14 cellular contexts compared by ENCODE assay signal in the genomic region with DNA sequence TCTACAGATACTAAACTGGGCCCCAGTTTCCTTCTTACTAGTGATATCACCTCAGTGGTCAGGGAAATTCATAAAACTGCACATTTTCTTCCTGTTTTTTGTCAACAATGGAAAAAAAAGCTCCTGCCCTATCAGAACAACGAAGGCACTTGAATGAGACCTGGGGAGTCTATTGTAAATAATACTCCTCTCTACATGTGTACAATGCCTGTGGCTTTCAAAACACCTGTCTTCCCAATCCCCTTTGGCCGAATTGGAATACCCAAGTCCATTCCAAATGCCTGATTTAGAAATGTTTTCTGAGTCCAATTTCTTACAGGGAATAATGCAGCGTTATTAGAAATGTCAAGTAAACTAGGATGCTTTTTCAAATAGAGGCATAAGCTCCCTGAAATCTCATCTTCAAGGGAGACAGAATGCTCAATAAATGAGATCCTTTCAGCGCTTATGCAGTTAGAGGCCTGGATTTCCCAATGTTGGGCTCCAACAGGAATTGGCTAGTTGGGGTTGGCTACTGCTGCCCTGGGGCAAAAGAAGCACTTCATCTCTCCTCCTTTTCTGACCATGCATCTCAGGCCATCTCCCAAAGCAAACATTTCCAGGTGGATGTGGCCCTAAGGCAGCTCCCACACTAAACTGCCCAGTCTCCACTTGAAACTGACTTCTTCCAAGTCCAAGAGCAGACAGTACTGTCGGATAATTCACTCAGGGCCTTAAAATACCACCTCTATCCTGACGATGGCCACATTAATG.
DNase-seq lines count a peak whose midpoint lies in the region; ATAC-seq and TF ChIP-seq lines count a peak whose summit lies in the region.
"Had no signal": no experiment of that assay in that cellular context is flagged by ENCODE, and none has a peak within 500 bp of the region (broad histone marks: within the 10 kb centered on the region; RNA-seq: fewer than 3 reads in every experiment).

No MANE protein-coding gene starts in this region.

- H3K27me3 Mint-ChIP-seq in IgD-negative memory B cell (peaks cover 2% of the 10 kb centered on the region), T-cell (no peaks in the 10 kb centered on the region)

- 55% methylated on average over 6 of the region's 6 CpGs for WGBS in right lobe of liver (ENCODE audit: insufficient coverage, low coverage, low lambda C conversion rate, missing lambda C conversion rate)

- CTCF ChIA-PET in T-cell (lab: Charles Lee), result interaction anchor here in 1 of 2 donors (1.0 kb wide), 1 partner anchor 142 kb away, joined by 3 read pairs; no protein-coding TSS in a partner anchor

- H3K9me3 Mint-ChIP-seq in IgD-negative memory B cell, result no peaks in the 10 kb centered on the region
- H3K9me3 Mint-ChIP-seq in T-cell, result no peaks in the 10 kb centered on the region

- peak overlapping the region in 3 of 4 donors; percentile 18 to 92 (median 89) for H3K4me3 Mint-ChIP-seq in IgD-negative memory B cell
- H3K4me3 Mint-ChIP-seq in T-cell, result peak overlapping the region in 2 of 3 donors; percentile 2 to 82

- no peaks in the 10 kb centered on the region for H3K36me3 ChIP-seq in right lobe of liver

- peak overlapping the region in 2 of 3 donors; percentile 19 to 50 for H3K27ac ChIP-seq in right lobe of liver
- H3K27ac ChIP-seq: 22Rv1, brain microvascular endothelial cell, RWPE1 had no signal

- H3K4me1 Mint-ChIP-seq in IgD-negative memory B cell (peaks cover 47 to 63% (median 53%) of the 10 kb centered on the region in 3 donors), T-cell (peaks cover 60 to 68% (median 65%) of the 10 kb centered on the region in 3 donors)

- peaks cover 3% of the 10 kb centered on the region for H3K36me3 Mint-ChIP-seq in IgD-negative memory B cell
- peaks cover 36% of the 10 kb centered on the region for H3K36me3 Mint-ChIP-seq in T-cell

- H3K9me3 ChIP-seq in right lobe of liver, result no peaks in the 10 kb centered on the region

- no peak for TF ChIP-seq CTCF in right lobe of liver (IDR thresholded peaks at IDR 0.05)

- no peak overlapping the region for H3K4me3 ChIP-seq in right lobe of liver
- H3K4me3 ChIP-seq: K562 had no signal

- H3K4me1 ChIP-seq in right lobe of liver, result peaks cover 0 to 25% (median 10%) of the 10 kb centered on the region in 4 donors

- ATAC-seq in T-cell (replicated peaks in 1 of 4), result no peak
- peak; percentile 21 to 70 (median 44) for ATAC-seq in right lobe of liver
- ATAC-seq in GM21619 (IDR thresholded peaks at IDR 0.05; ENCODE audit: unreplicated experiment), result no peak
- ATAC-seq: K562, right cardiac atrium had no signal

- POLR2A ChIA-PET in T-cell (lab: Charles Lee), result no interaction called here

- intact Hi-C loops in right lobe of liver (cut with DNase I) (no loop called here), cardiac septum (cut with DNase I) (no loop called here)

- TF ChIP-seq POLR2A in right lobe of liver (IDR thresholded peaks at IDR 0.05), result no peak

- H3K27ac Mint-ChIP-seq in IgD-negative memory B cell (peak overlapping the region; percentile 92 to 100 (median 98)), T-cell (peak overlapping the region; percentile 98 to 99)

- H3K27me3 ChIP-seq in right lobe of liver, result no peaks in the 10 kb centered on the region
- H3K27me3 ChIP-seq: brain microvascular endothelial cell had no signal

- DNase-seq in DMS153 (lab: John Stamatoyannopoulos, UW) (peak; percentile 0), DMS153 treated with DMSO at 0.1 percent for 48 hours (lab: John Stamatoyannopoulos, UW; ENCODE audit: unreplicated experiment) (no peak), T-cell (no peak), right lobe of liver (no peak), cardiac septum (ENCODE audit: low spot score) (no peak), NCI-H1105 treated with DMSO at 0.1 percent for 48 hours (lab: John Stamatoyannopoulos, UW) (no peak)
- DNase-seq: brain microvascular endothelial cell, right cardiac atrium, T-helper 9 cell had no signal

Comparison
In these comparisons a context has a peak if more than half of its experiments do, and no peak if none do; other contexts are left out.
1. ATAC-seq: peak in right lobe of liver (4 of 4); none in T-cell (0 of 4) and GM21619 (single experiment).